In genomic region chr16:2166263-2167080, GRCh38 we compare ENCODE assay signal across 22 cellular contexts. TPM values are rescaled to one million over a fixed set of nuclear protein-coding genes. Genes with fewer than 3 reads are reported as not detected.
DNase-seq lines count a peak whose midpoint lies in the region; FAIRE-seq and TF ChIP-seq lines count a peak whose summit lies in the region.
"Had no signal": no experiment of that assay in that cellular context is flagged by ENCODE, and none has a peak within 500 bp of the region (broad histone marks: within the 10 kb centered on the region; RNA-seq: fewer than 3 reads in every experiment).

No MANE protein-coding gene starts in this region.

- peaks cover 7% of the 10 kb centered on the region for H3K4me1 Mint-ChIP-seq in activated T-cell treated with anti-CD3 and anti-CD28 coated beads, Interleukin-2, amount 50 U/mL, for 24 hours (ENCODE audit: low read depth)
- H3K4me1 Mint-ChIP-seq in endodermal cell, result no peaks in the 10 kb centered on the region

- H3K36me3 Mint-ChIP-seq in activated T-cell treated with anti-CD3 and anti-CD28 coated beads, Interleukin-2, amount 50 U/mL, for 24 hours (ENCODE audit: low read depth), result peaks cover 44% of the 10 kb centered on the region
- peaks cover 20% of the 10 kb centered on the region for H3K36me3 Mint-ChIP-seq in endodermal cell (ENCODE audit: low read depth)

- CTCF ChIA-PET in HEK293 (lab: Yijun Ruan, JAX), result interaction anchor here (0.6 to 0.8 kb wide), 2 partner anchors 26 to 28 kb away, joined by 5 to 6 read pairs; no protein-coding TSS in a partner anchor

- no peak for FAIRE-seq in small intestine (lab: Jason Lieb, UNC)
- FAIRE-seq: A204.1, GM12891, GM18507, H1 had no signal

- H3K36me3 ChIP-seq in HEK293 (ENCODE audit: control insufficient read depth in 2 of 2, insufficient read depth in 1 of 2, low read length in 2 of 2), result peaks cover 0 to 35% of the 10 kb centered on the region in 2 experiments; a peak in 2 of 3 replicates
- H3K36me3 ChIP-seq in endodermal cell (ENCODE audit: control insufficient read depth, insufficient read depth, low read length), result peaks cover 10% of the 10 kb centered on the region
- peaks cover 1 to 3% of the 10 kb centered on the region in 2 donors for H3K36me3 ChIP-seq in small intestine (ENCODE audit: control insufficient read depth in 2 of 2, insufficient read depth in 2 of 2, low read length in 2 of 2)

- H3K9me3 Mint-ChIP-seq in activated T-cell treated with anti-CD3 and anti-CD28 coated beads, Interleukin-2, amount 50 U/mL, for 24 hours, result no peaks in the 10 kb centered on the region
- no peaks in the 10 kb centered on the region for H3K9me3 Mint-ChIP-seq in endodermal cell
- H3K9me3 Mint-ChIP-seq: CD8-positive, alpha-beta memory T cell; HFFc6 had no signal

- POLR2A ChIA-PET in HEK293 (lab: Yijun Ruan, JAX), result interaction anchor here (2.7 kb wide), 1 partner anchor 11 kb away, joined by 30 read pairs; the partner anchor contains the start of gene TRAF7

- no peak for DNase-seq in activated T-cell treated with anti-CD3 and anti-CD28 coated beads, Interleukin-2, amount 50 U/mL, for 24 hours
- no peak for DNase-seq in activated T-cell treated with anti-CD3 and anti-CD28 coated beads for 4 hours
- no peak for DNase-seq in endodermal cell
- peak; percentile 89 for DNase-seq in small intestine
- no peak for DNase-seq in mucosa of gallbladder (ENCODE audit: low spot score)
- no peak for DNase-seq in DMS153 treated with DMSO at 0.1 percent for 48 hours (lab: John Stamatoyannopoulos, UW; ENCODE audit: unreplicated experiment)
- DNase-seq in GM20000 (ENCODE audit: low spot score), result no peak
- DNase-seq: CD8-positive, alpha-beta memory T cell; HFFc6; NCI-H1048; NCI-H1436 treated with DMSO at 0.1 percent for 48 hours; NCI-H2227 treated with DMSO at 0.1 percent for 48 hours; NCI-H510A treated with DMSO at 0.1 percent for 48 hours; NCI-H774; RPMI8226; SIG-M5 had no signal

- no peak overlapping the region for H3K4me3 Mint-ChIP-seq in activated T-cell treated with anti-CD3 and anti-CD28 coated beads, Interleukin-2, amount 50 U/mL, for 24 hours
- no peak overlapping the region for H3K4me3 Mint-ChIP-seq in endodermal cell
- H3K4me3 Mint-ChIP-seq: CD8-positive, alpha-beta memory T cell; HFFc6 had no signal

- H3K27ac Mint-ChIP-seq in activated T-cell treated with anti-CD3 and anti-CD28 coated beads, Interleukin-2, amount 50 U/mL, for 24 hours, result peak overlapping the region; percentile 79
- peak overlapping the region; percentile 58 for H3K27ac Mint-ChIP-seq in endodermal cell
- H3K27ac Mint-ChIP-seq: HFFc6 had no signal

- no peak overlapping the region for H3K9ac ChIP-seq in endodermal cell (ENCODE audit: extremely low read depth, low read length, poor library complexity, severe bottlenecking)

- H3K27ac ChIP-seq in HEK293 (ENCODE audit: extremely low read depth, low read depth, low read length) (no peak overlapping the region), endodermal cell (ENCODE audit: low read depth, low read length) (no peak overlapping the region), small intestine (ENCODE audit: low read depth in 1 of 2, low read length in 1 of 2) (peak overlapping the region; percentile 11 to 64)

- no peaks in the 10 kb centered on the region for H3K27me3 Mint-ChIP-seq in activated T-cell treated with anti-CD3 and anti-CD28 coated beads, Interleukin-2, amount 50 U/mL, for 24 hours
- no peaks in the 10 kb centered on the region for H3K27me3 Mint-ChIP-seq in endodermal cell (ENCODE audit: insufficient read depth)
- H3K27me3 Mint-ChIP-seq: CD8-positive, alpha-beta memory T cell had no signal

- H3K4me3 ChIP-seq in HEK293 (ENCODE audit: low read depth, low read length) (no peak overlapping the region), endodermal cell (ENCODE audit: low read length) (no peak overlapping the region), small intestine (ENCODE audit: low read depth in 1 of 2, low read length in 2 of 2) (no peak overlapping the region)

- WGBS in endodermal cell (ENCODE audit: insufficient coverage in 1 of 2, insufficient read length in 1 of 2), 2 experiments, result 95 to 98% methylated on average over 12 to 17 of the region's 17 CpGs
- 32 to 75% (median 51%) methylated on average over 17 of the region's 17 CpGs for WGBS in small intestine, 3 donors

- no peaks in the 10 kb centered on the region for H3K27me3 ChIP-seq in endodermal cell (ENCODE audit: control insufficient read depth, insufficient read depth, low read length, poor library complexity, severe bottlenecking)
- no peaks in the 10 kb centered on the region for H3K27me3 ChIP-seq in small intestine (ENCODE audit: control insufficient read depth in 2 of 2, insufficient read depth in 2 of 2, low read length in 2 of 2)

- TF ChIP-seq CTCF in HEK293 (tag by site-specific recombination; IDR thresholded peaks at IDR 0.05) (no peak), endodermal cell (conservative IDR thresholded peaks at IDR 0.05) (no peak), GM20000 (IDR thresholded peaks at IDR 0.05; ENCODE audit: extremely low read depth, missing control alignments) (no peak)

- H3K4me1 ChIP-seq in HEK293 (ENCODE audit: control insufficient read depth, insufficient read depth, low read length) (no peaks in the 10 kb centered on the region), endodermal cell (ENCODE audit: control insufficient read depth, insufficient read depth, low read length) (no peaks in the 10 kb centered on the region), small intestine (ENCODE audit: control insufficient read depth in 2 of 2, insufficient read depth in 1 of 2, low read depth in 1 of 2, low read length in 1 of 2) (peaks cover 4 to 11% of the 10 kb centered on the region in 2 donors)

- H3K9me3 ChIP-seq in HEK293 (ENCODE audit: control insufficient read depth, insufficient read depth, low read depth, low read length) (no peaks in the 10 kb centered on the region), endodermal cell (ENCODE audit: control insufficient read depth, low read length) (no peaks in the 10 kb centered on the region), small intestine (ENCODE audit: control insufficient read depth, low read depth) (no peaks in the 10 kb centered on the region)

TF ChIP-seq in HEK293, 187 proteins besides CTCF, POLR2A, EP300 and RAD21:
- peak; percentile 54 for TF ChIP-seq GLIS1 (tag by site-specific recombination; IDR thresholded peaks at IDR 0.05)
- no peak for TF ChIP-seq ZNF629 (tag by site-specific recombination; IDR thresholded peaks at IDR 0.05)

RNA-seq across cellular contexts. Expression of gene TRAF7, which starts 10.9 kb away (rescaled TPM):
- total RNA-seq in endodermal cell, result 100 to 1,000 TPM; 108 to 110 TPM
- 54.6 TPM for polyA plus RNA-seq in endodermal cell (2013, experiment 1 of 2)
- 52.1 TPM for polyA plus RNA-seq in endodermal cell (2013, experiment 2 of 2)
- polyA plus RNA-seq in small intestine, result 10 to 100 TPM; 47.6 to 73.4 (median 64.9) TPM
- 100 TPM for total RNA-seq in mucosa of gallbladder

RNA-seq across cellular contexts. Expression of gene RAB26, which starts 18.0 kb away (rescaled TPM):
- total RNA-seq in endodermal cell, result 1 to 10 TPM; 3.2 to 4.9 TPM
- polyA plus RNA-seq in endodermal cell (2013, experiment 1 of 2), result 5.8 TPM
- polyA plus RNA-seq in endodermal cell (2013, experiment 2 of 2), result 4.6 TPM
- 10 to 100 TPM; 11.9 to 31.9 (median 28.0) TPM for polyA plus RNA-seq in small intestine
- total RNA-seq in mucosa of gallbladder, result 7.7 TPM

RNA-seq across cellular contexts. Expression of gene CASKIN1, which starts 29.9 kb away (rescaled TPM):
- total RNA-seq in endodermal cell (1 to 10 TPM; 8.2 to 9.7 TPM), mucosa of gallbladder (0.58 TPM)
- polyA plus RNA-seq in endodermal cell (2013, experiment 1 of 2), result 11.9 TPM
- 9.7 TPM for polyA plus RNA-seq in endodermal cell (2013, experiment 2 of 2)
- 1 to 10 TPM in 1 of 3 donors, under 1 TPM in 2; 0.27 to 1.1 (median 0.66) TPM for polyA plus RNA-seq in small intestine
- total RNA-seq: M059J had no signal
- polyA plus RNA-seq: CD8-positive, alpha-beta memory T cell had no signal

RNA-seq across cellular contexts. Expression of gene PKD1, which starts 30.8 kb away (rescaled TPM):
- total RNA-seq in endodermal cell (100 to 1,000 TPM; 104 to 110 TPM), mucosa of gallbladder (154 TPM)
- polyA plus RNA-seq in endodermal cell (2013, experiment 1 of 2), result 71.3 TPM
- 71.3 TPM for polyA plus RNA-seq in endodermal cell (2013, experiment 2 of 2)
- polyA plus RNA-seq in small intestine, result 10 to 100 TPM; 10.5 to 41.2 (median 12.2) TPM

RNA-seq across cellular contexts. Expression of gene MLST8, which starts 38.8 kb away (rescaled TPM):
- 10 to 100 TPM; 60.3 to 70.8 TPM for total RNA-seq in endodermal cell
- polyA plus RNA-seq in endodermal cell (2013, experiment 1 of 2), result 64.9 TPM
- 61.5 TPM for polyA plus RNA-seq in endodermal cell (2013, experiment 2 of 2)
- polyA plus RNA-seq in small intestine, result 10 to 100 TPM; 61.9 to 68.7 (median 63.5) TPM
- total RNA-seq in mucosa of gallbladder, result 31.2 TPM

Comparison
In these comparisons a context has a peak if more than half of its experiments do, and no peak if none do; other contexts are left out.
1. H3K27ac ChIP-seq: peak in small intestine (2 of 2); none in HEK293 (single experiment) and endodermal cell (single experiment).